Comparison of ENCODE assay signal across 1 cellular context in the genomic region with DNA sequence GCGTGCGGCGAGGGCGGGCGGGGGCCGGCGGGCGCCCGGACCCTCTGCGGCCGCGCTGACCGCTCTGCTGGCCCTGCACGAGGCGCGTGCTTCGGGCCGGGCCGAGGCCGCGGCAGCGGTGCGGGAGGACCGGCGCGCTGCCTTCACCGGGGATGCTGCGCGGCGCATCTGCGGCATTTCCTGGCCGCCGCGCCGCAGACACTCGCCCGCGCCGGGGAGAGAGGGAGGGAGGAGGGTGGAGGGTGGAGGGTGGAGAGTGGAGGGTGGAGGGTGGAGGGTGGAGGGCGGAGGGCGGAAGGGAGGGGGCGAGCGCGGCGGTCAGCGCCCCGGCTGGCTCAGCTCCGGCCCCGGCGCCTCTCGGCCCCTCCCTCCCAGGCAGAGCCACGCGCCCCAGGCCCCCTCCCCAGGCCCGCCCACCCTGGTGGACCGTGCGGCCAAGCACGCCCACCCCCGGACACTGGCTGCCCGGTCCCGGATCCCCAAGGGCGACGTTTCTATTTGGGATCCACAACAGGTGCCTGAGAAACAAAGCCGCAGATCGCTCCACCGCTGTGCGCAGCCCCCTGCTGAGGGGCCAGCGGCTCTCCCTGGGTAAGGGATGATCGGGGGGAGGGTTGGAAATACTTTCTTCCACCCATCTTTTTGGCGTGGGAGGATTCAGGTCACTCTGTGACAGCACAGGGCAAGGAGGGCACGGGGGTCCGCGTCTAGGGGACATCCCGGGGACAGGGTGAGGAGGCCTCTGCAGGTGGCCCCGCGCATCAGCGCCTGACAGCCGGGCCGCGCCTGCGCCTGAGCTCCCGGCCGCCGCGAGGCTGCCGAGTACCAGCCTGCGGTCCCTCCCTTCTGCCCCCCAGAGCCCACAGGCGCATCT.
TF ChIP-seq lines count a peak whose summit lies in the region.

No MANE protein-coding gene starts in this region.

TF ChIP-seq in HepG2, 621 proteins besides CTCF, POLR2A, EP300 and RAD21 (continued from another document and continues in another):
- TF ChIP-seq NFAT5 (CRISPR knock-in tag; IDR thresholded peaks at IDR 0.05) (no peak), ZNF660 (CRISPR knock-in tag; IDR thresholded peaks at IDR 0.05; ENCODE audit: borderline replicate concordance, low read depth) (no peak), ATRX (CRISPR knock-in tag; IDR thresholded peaks at IDR 0.05; ENCODE audit: borderline replicate concordance) (no peak), CREM (IDR thresholded peaks at IDR 0.05) (no peak), CREM (CRISPR knock-in tag; IDR thresholded peaks at IDR 0.05) (no peak), ZNF18 (CRISPR knock-in tag; IDR thresholded peaks at IDR 0.05; ENCODE audit: insufficient replicate concordance) (no peak), GPBP1L1 (CRISPR knock-in tag; IDR thresholded peaks at IDR 0.05) (no peak), SP5 (CRISPR knock-in tag; IDR thresholded peaks at IDR 0.05; ENCODE audit: borderline replicate concordance, low read depth) (no peak), ZNF574 (CRISPR knock-in tag; IDR thresholded peaks at IDR 0.05) (peak; percentile 60; the same call in 1 of the 2 replicates), U2AF1 (optimal IDR thresholded peaks at IDR 0.05; ENCODE audit: low read depth, low read length) (no peak), ZZZ3 (CRISPR knock-in tag; IDR thresholded peaks at IDR 0.05; ENCODE audit: borderline replicate concordance) (no peak), TRIM24 (CRISPR knock-in tag; IDR thresholded peaks at IDR 0.05) (no peak), ZNF878 (CRISPR knock-in tag; IDR thresholded peaks at IDR 0.05) (no peak), BCL3 (CRISPR knock-in tag; IDR thresholded peaks at IDR 0.05) (no peak), ZNF782 (CRISPR knock-in tag; IDR thresholded peaks at IDR 0.05; ENCODE audit: borderline replicate concordance) (no peak), BRCA1 (CRISPR knock-in tag; IDR thresholded peaks at IDR 0.05) (no peak), ATM (IDR thresholded peaks at IDR 0.05; ENCODE audit: borderline replicate concordance) (no peak), BATF2 (CRISPR knock-in tag; IDR thresholded peaks at IDR 0.05) (0 out of 2 replicates have a peak, but pooled peaks have one; percentile 57), RFX5 (IDR thresholded peaks at IDR 0.05; ENCODE audit: low read depth, low read length) (no peak), SMC3 (IDR thresholded peaks at IDR 0.05; ENCODE audit: low read length) (peak; percentile 24; the same call in 1 of the 2 replicates), TOPORS (CRISPR knock-in tag; IDR thresholded peaks at IDR 0.05) (no peak), MATR3 (CRISPR knock-in tag; IDR thresholded peaks at IDR 0.05) (no peak), GATA4 (IDR thresholded peaks at IDR 0.05; ENCODE audit: borderline replicate concordance, low read depth) (no peak), ZNF276 (CRISPR knock-in tag; IDR thresholded peaks at IDR 0.05; ENCODE audit: low read depth) (no peak), CENPT (CRISPR knock-in tag; IDR thresholded peaks at IDR 0.05; ENCODE audit: low read depth) (no peak), MEIS1 (CRISPR knock-in tag; IDR thresholded peaks at IDR 0.05; ENCODE audit: borderline replicate concordance) (no peak), RAD51 (IDR thresholded peaks at IDR 0.05; ENCODE audit: borderline replicate concordance) (no peak), TP53 (CRISPR knock-in tag; conservative IDR thresholded peaks at IDR 0.05) (0 out of 2 replicates have a peak, but pooled peaks have one; percentile 73), MLLT10 (CRISPR knock-in tag; IDR thresholded peaks at IDR 0.05) (no peak), E2F1 (CRISPR knock-in tag; IDR thresholded peaks at IDR 0.05) (no peak), FOXO1 (CRISPR knock-in tag; IDR thresholded peaks at IDR 0.05) (peak; percentile 29; the same call in 1 of the 2 replicates), ZNF296 (CRISPR knock-in tag; conservative IDR thresholded peaks at IDR 0.05) (no peak), ZNF773 (CRISPR knock-in tag; IDR thresholded peaks at IDR 0.05; ENCODE audit: borderline replicate concordance) (no peak)
- TF ChIP-seq, protein P1, sequence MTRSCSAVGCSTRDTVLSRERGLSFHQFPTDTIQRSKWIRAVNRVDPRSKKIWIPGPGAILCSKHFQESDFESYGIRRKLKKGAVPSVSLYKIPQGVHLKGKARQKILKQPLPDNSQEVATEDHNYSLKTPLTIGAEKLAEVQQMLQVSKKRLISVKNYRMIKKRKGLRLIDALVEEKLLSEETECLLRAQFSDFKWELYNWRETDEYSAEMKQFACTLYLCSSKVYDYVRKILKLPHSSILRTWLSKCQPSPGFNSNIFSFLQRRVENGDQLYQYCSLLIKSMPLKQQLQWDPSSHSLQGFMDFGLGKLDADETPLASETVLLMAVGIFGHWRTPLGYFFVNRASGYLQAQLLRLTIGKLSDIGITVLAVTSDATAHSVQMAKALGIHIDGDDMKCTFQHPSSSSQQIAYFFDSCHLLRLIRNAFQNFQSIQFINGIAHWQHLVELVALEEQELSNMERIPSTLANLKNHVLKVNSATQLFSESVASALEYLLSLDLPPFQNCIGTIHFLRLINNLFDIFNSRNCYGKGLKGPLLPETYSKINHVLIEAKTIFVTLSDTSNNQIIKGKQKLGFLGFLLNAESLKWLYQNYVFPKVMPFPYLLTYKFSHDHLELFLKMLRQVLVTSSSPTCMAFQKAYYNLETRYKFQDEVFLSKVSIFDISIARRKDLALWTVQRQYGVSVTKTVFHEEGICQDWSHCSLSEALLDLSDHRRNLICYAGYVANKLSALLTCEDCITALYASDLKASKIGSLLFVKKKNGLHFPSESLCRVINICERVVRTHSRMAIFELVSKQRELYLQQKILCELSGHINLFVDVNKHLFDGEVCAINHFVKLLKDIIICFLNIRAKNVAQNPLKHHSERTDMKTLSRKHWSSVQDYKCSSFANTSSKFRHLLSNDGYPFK (CRISPR knock-in tag; IDR thresholded peaks at IDR 0.05; ENCODE audit: borderline replicate concordance) = peak; percentile 58; the same call in 1 of the 2 replicates
- TF ChIP-seq, protein P2, sequence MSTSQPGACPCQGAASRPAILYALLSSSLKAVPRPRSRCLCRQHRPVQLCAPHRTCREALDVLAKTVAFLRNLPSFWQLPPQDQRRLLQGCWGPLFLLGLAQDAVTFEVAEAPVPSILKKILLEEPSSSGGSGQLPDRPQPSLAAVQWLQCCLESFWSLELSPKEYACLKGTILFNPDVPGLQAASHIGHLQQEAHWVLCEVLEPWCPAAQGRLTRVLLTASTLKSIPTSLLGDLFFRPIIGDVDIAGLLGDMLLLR (CRISPR knock-in tag; IDR thresholded peaks at IDR 0.05) = no peak
